Comparison of ENCODE assay signal across 9 cellular contexts in the genomic region with DNA sequence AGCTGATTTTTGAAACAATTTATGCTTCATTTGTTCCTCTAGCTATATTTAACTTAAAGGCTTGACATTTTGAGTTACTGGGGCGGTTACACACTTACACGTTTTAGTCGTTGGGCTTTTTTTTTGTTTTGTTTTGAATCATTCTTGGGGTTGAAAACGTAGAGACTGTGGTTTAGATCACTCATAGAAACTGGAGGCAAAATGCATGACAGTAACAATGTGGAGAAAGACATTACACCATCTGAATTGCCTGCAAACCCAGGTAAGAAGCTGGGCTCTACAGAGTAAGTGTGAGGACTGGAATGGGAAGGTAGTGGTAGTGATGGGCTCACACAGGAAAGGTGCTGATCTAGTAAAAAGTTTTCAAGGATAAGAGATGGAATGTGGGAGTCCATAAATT. TPM values are rescaled to one million over a fixed set of nuclear protein-coding genes. Genes with fewer than 3 reads are reported as not detected.
DNase-seq lines count a peak whose midpoint lies in the region; ATAC-seq and TF ChIP-seq lines count a peak whose summit lies in the region.
"Had no signal": no experiment of that assay in that cellular context is flagged by ENCODE, and none has a peak within 500 bp of the region (broad histone marks: within the 10 kb centered on the region; RNA-seq: fewer than 3 reads in every experiment).

Gene CLEC2D, plus strand, starts transcription at position 180 of the 400 bp plus-strand sequence. Its CDS starts 22 bp downstream, at position 202.

- CTCF ChIA-PET in Calu3 (lab: Charles Lee) = no interaction called here

- H3K27me3 ChIP-seq in vagina = no peaks in the 10 kb centered on the region

- H3K4me3 Mint-ChIP-seq in activated naive CD8-positive, alpha-beta T cell = peak within 1 kb of the TSS; percentile 98
- no peak within 1 kb of the TSS for H3K4me3 Mint-ChIP-seq in Calu3 (ENCODE audit: low read depth, unreplicated experiment)

- no peaks in the 10 kb centered on the region for H3K27me3 Mint-ChIP-seq in activated naive CD8-positive, alpha-beta T cell
- no peaks in the 10 kb centered on the region for H3K27me3 Mint-ChIP-seq in Calu3 (ENCODE audit: unreplicated experiment)

- ATAC-seq in HG03432 (IDR thresholded peaks at IDR 0.05; ENCODE audit: unreplicated experiment) = peak; percentile 45

- H3K4me1 ChIP-seq in vagina = no peaks in the 10 kb centered on the region

- no peak for TF ChIP-seq POLR2A in vagina (IDR thresholded peaks at IDR 0.05)

- H3K36me3 ChIP-seq in vagina = peaks cover 0 to 6% of the 10 kb centered on the region in 2 donors

- no peaks in the 10 kb centered on the region for H3K9me3 ChIP-seq in vagina

- peak within 1 kb of the TSS; percentile 99 for H3K27ac Mint-ChIP-seq in activated naive CD8-positive, alpha-beta T cell
- no peak within 1 kb of the TSS for H3K27ac Mint-ChIP-seq in Calu3 (ENCODE audit: unreplicated experiment)

- peak; percentile 69 for DNase-seq in stimulated activated CD4-positive, alpha-beta T cell treated with anti-CD3 and anti-CD28 coated beads, Interleukin-4, amount 100 ng/mL, for 24 hours
- DNase-seq in stimulated activated CD4-positive, alpha-beta T cell treated with anti-CD3 and anti-CD28 coated beads, Interleukin-12 subunit alpha, Interleukin-12 subunit beta, amount 100 ng/mL, for 4 hours = no peak
- DNase-seq in vagina (ENCODE audit: extremely low spot score in 2 of 2) (no peak), Calu3 (no peak), SIG-M5 treated with dmso at 0.1 percent for 504 hours (lab: John Stamatoyannopoulos, UW; ENCODE audit: unreplicated experiment) (no peak), NCI-H510A treated with DMSO at 0.1 percent for 48 hours (lab: John Stamatoyannopoulos, UW) (no peak)

- TF ChIP-seq CTCF in vagina (IDR thresholded peaks at IDR 0.05) (no peak), Calu3 (IDR thresholded peaks at IDR 0.05; ENCODE audit: unreplicated experiment) (no peak)

- peaks cover 42% of the 10 kb centered on the region for H3K4me1 Mint-ChIP-seq in activated naive CD8-positive, alpha-beta T cell (ENCODE audit: low read depth)
- peaks cover 6% of the 10 kb centered on the region for H3K4me1 Mint-ChIP-seq in Calu3 (ENCODE audit: low read depth, unreplicated experiment)

- H3K9me3 Mint-ChIP-seq in activated naive CD8-positive, alpha-beta T cell (ENCODE audit: low read depth) = peaks cover under 1% of the 10 kb centered on the region
- H3K9me3 Mint-ChIP-seq in Calu3 (ENCODE audit: low read depth, unreplicated experiment) = no peaks in the 10 kb centered on the region

- no TSS peak for BruUV-seq in Calu3 (replicated peaks; lab: Mats Ljungman, UMichigan)

- peaks cover 52% of the 10 kb centered on the region for H3K36me3 Mint-ChIP-seq in activated naive CD8-positive, alpha-beta T cell
- H3K36me3 Mint-ChIP-seq in Calu3 (ENCODE audit: insufficient read depth, unreplicated experiment) = no peaks in the 10 kb centered on the region

- no peak within 1 kb of the TSS for H3K27ac ChIP-seq in vagina
- H3K27ac ChIP-seq: epithelial cell of prostate had no signal

- no peak within 1 kb of the TSS for H3K4me3 ChIP-seq in vagina

- intact Hi-C loops in vagina (cut with DNase I) = no loop called here
- intact Hi-C loops in Calu3 (cut with micrococcal nuclease; ENCODE audit: unreplicated experiment) = no loop called here

RNA-seq across cellular contexts. Expression of gene CLEC2D, which starts in this region (rescaled TPM):
- total RNA-seq in vagina = 13.5 TPM
- total RNA-seq in Calu3 (2022) = 5.8 and 9.5 TPM in 2 replicates
